8 cellular contexts compared by ENCODE assay signal in the genomic region with DNA sequence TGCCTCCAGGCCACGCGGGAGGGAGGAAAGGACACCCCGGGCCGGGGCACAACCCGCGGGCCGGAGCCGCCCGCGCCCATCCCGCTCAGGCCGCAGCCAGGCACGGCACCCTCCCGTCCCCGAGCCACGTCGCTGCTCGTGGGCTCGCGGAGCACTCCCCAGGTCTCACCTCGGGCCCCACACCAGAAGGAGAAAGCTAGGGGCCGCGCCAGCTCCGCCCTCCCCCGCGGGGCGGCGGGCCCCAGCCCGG. TPM values are rescaled to one million over a fixed set of nuclear protein-coding genes. Genes with fewer than 3 reads are reported as not detected.
DNase-seq lines count a peak whose midpoint lies in the region; ATAC-seq, FAIRE-seq and TF ChIP-seq lines count a peak whose summit lies in the region.

No MANE protein-coding gene starts in this region.

- intact Hi-C loops in activated CD4-positive, alpha-beta T cell treated with anti-CD3 and anti-CD28 coated beads, Interleukin-2, amount 10 ng/mL, durations not matched to agents 24 days and 14 days (cut with micrococcal nuclease): loop anchor here (1.0 to 10.0 kb wide), 10 partner anchors 41 to 690 kb away; a partner anchor contains a TSS
- intact Hi-C loops in activated T-helper 1 cell treated with anti-CD3 and anti-CD28 coated beads, Interleukin-12 subunit alpha, Interleukin-12 subunit beta, Interleukin-2, Interleukin-4 antibody, amounts not matched to agents 30 ng/mL and 10 ng/mL and 1 ng/mL, durations not matched to agents 14 hours and 24 hours and 36 hours (cut with micrococcal nuclease): loop anchor here (1.0 to 5.0 kb wide), 15 partner anchors 21 to 754 kb away; a partner anchor contains a TSS
- intact Hi-C loops in kidney (cut with DNase I): no loop called here

- H3K27ac Mint-ChIP-seq in activated CD4-positive, alpha-beta T cell treated with anti-CD3 and anti-CD28 coated beads, Interleukin-2, amount 10 ng/mL, durations not matched to agents 24 days and 14 days: peak overlapping the region; percentile 86
- H3K27ac Mint-ChIP-seq in activated T-helper 1 cell treated with anti-CD3 and anti-CD28 coated beads, Interleukin-12 subunit alpha, Interleukin-12 subunit beta, Interleukin-2, Interleukin-4 antibody, amounts not matched to agents 30 ng/mL and 10 ng/mL and 1 ng/mL, durations not matched to agents 14 hours and 24 hours and 36 hours: peak overlapping the region; percentile 82

- no peaks in the 10 kb centered on the region for H3K9me3 ChIP-seq in kidney (ENCODE audit: control insufficient read depth in 1 of 2, low read length in 2 of 2)
- no peaks in the 10 kb centered on the region for H3K9me3 ChIP-seq in thoracic aorta

- H3K36me3 ChIP-seq in kidney (ENCODE audit: control insufficient read depth in 1 of 2, insufficient read depth in 2 of 2, low read length in 2 of 2): no peaks in the 10 kb centered on the region
- H3K36me3 ChIP-seq in thoracic aorta: no peaks in the 10 kb centered on the region

- no peaks in the 10 kb centered on the region for H3K27me3 Mint-ChIP-seq in activated CD4-positive, alpha-beta T cell treated with anti-CD3 and anti-CD28 coated beads, Interleukin-2, amount 10 ng/mL, durations not matched to agents 24 days and 14 days
- H3K27me3 Mint-ChIP-seq in activated T-helper 1 cell treated with anti-CD3 and anti-CD28 coated beads, Interleukin-12 subunit alpha, Interleukin-12 subunit beta, Interleukin-2, Interleukin-4 antibody, amounts not matched to agents 30 ng/mL and 10 ng/mL and 1 ng/mL, durations not matched to agents 14 hours and 24 hours and 36 hours (ENCODE audit: insufficient read depth): peaks cover 2% of the 10 kb centered on the region

- peaks cover 52% of the 10 kb centered on the region for H3K4me1 Mint-ChIP-seq in activated CD4-positive, alpha-beta T cell treated with anti-CD3 and anti-CD28 coated beads, Interleukin-2, amount 10 ng/mL, durations not matched to agents 24 days and 14 days
- H3K4me1 Mint-ChIP-seq in activated T-helper 1 cell treated with anti-CD3 and anti-CD28 coated beads, Interleukin-12 subunit alpha, Interleukin-12 subunit beta, Interleukin-2, Interleukin-4 antibody, amounts not matched to agents 30 ng/mL and 10 ng/mL and 1 ng/mL, durations not matched to agents 14 hours and 24 hours and 36 hours (ENCODE audit: low read depth): peaks cover 74% of the 10 kb centered on the region

- no peaks in the 10 kb centered on the region for H3K9me3 Mint-ChIP-seq in activated CD4-positive, alpha-beta T cell treated with anti-CD3 and anti-CD28 coated beads, Interleukin-2, amount 10 ng/mL, durations not matched to agents 24 days and 14 days
- H3K9me3 Mint-ChIP-seq in activated T-helper 1 cell treated with anti-CD3 and anti-CD28 coated beads, Interleukin-12 subunit alpha, Interleukin-12 subunit beta, Interleukin-2, Interleukin-4 antibody, amounts not matched to agents 30 ng/mL and 10 ng/mL and 1 ng/mL, durations not matched to agents 14 hours and 24 hours and 36 hours: no peaks in the 10 kb centered on the region

- H3K4me1 ChIP-seq in kidney (ENCODE audit: control insufficient read depth in 1 of 2, insufficient read depth in 1 of 2, low read depth in 1 of 2, low read length in 2 of 2) (peaks cover 14 to 16% of the 10 kb centered on the region in 2 donors), thoracic aorta (ENCODE audit: control insufficient read depth in 1 of 2, low read depth in 2 of 2) (peaks cover 25 to 48% of the 10 kb centered on the region in 2 donors)

- no peaks in the 10 kb centered on the region for H3K27me3 ChIP-seq in thoracic aorta (replicated peaks; ENCODE audit: insufficient read depth)

- H3K27ac ChIP-seq in kidney (ENCODE audit: low read depth in 2 of 2, low read length in 2 of 2) (peak overlapping the region; percentile 99 to 100), thoracic aorta (peak overlapping the region; percentile 99)

- no peak for DNase-seq in activated CD4-positive, alpha-beta T cell treated with anti-CD3 and anti-CD28 coated beads, Interleukin-2, amount 10 ng/mL, durations not matched to agents 24 days and 14 days
- no peak for DNase-seq in activated CD4-positive, alpha-beta T cell treated with anti-CD3 and anti-CD28 coated beads, Interleukin-2, amount 50 U/mL, for 4 hours
- DNase-seq in activated T-helper 1 cell treated with anti-CD3 and anti-CD28 coated beads, Interleukin-12 subunit alpha, Interleukin-12 subunit beta, Interleukin-2, Interleukin-4 antibody, amounts not matched to agents 30 ng/mL and 10 ng/mL and 1 ng/mL, durations not matched to agents 14 hours and 24 hours and 36 hours (ENCODE audit: low spot score): no peak
- DNase-seq in kidney (no peak), thoracic aorta (ENCODE audit: low spot score) (no peak)

- TF ChIP-seq CTCF in kidney (IDR thresholded peaks at IDR 0.05; ENCODE audit: borderline replicate concordance, extremely low read depth, insufficient read depth) (peak; percentile 3), thoracic aorta (IDR thresholded peaks at IDR 0.05) (no peak)

- H3K4me3 ChIP-seq in kidney (ENCODE audit: low read length in 2 of 2): peak overlapping the region; percentile 82 to 96
- H3K4me3 ChIP-seq in thoracic aorta: peak overlapping the region; percentile 80

- H3K4me3 Mint-ChIP-seq in activated CD4-positive, alpha-beta T cell treated with anti-CD3 and anti-CD28 coated beads, Interleukin-2, amount 10 ng/mL, durations not matched to agents 24 days and 14 days: peak overlapping the region; percentile 100
- peak overlapping the region; percentile 100 for H3K4me3 Mint-ChIP-seq in activated T-helper 1 cell treated with anti-CD3 and anti-CD28 coated beads, Interleukin-12 subunit alpha, Interleukin-12 subunit beta, Interleukin-2, Interleukin-4 antibody, amounts not matched to agents 30 ng/mL and 10 ng/mL and 1 ng/mL, durations not matched to agents 14 hours and 24 hours and 36 hours

- peaks cover 35% of the 10 kb centered on the region for H3K36me3 Mint-ChIP-seq in activated CD4-positive, alpha-beta T cell treated with anti-CD3 and anti-CD28 coated beads, Interleukin-2, amount 10 ng/mL, durations not matched to agents 24 days and 14 days (ENCODE audit: low read depth)
- peaks cover 38% of the 10 kb centered on the region for H3K36me3 Mint-ChIP-seq in activated T-helper 1 cell treated with anti-CD3 and anti-CD28 coated beads, Interleukin-12 subunit alpha, Interleukin-12 subunit beta, Interleukin-2, Interleukin-4 antibody, amounts not matched to agents 30 ng/mL and 10 ng/mL and 1 ng/mL, durations not matched to agents 14 hours and 24 hours and 36 hours (ENCODE audit: low read depth)

- ATAC-seq in thoracic aorta (ENCODE audit: insufficient number of reproducible peaks, low FRiP score, low read depth) (no peak), HG02678 (IDR thresholded peaks at IDR 0.05; ENCODE audit: unreplicated experiment) (no peak), HG03159 (IDR thresholded peaks at IDR 0.05; ENCODE audit: unreplicated experiment) (no peak), HG02973 (IDR thresholded peaks at IDR 0.05; ENCODE audit: unreplicated experiment) (no peak)

- FAIRE-seq in kidney (lab: Jason Lieb, UNC): no peak

- peak overlapping the region; percentile 87 to 92 for H3K9ac ChIP-seq in kidney (ENCODE audit: low read length in 2 of 2)

RNA-seq across cellular contexts. Expression of a gene that starts 0.6 kb away (rescaled TPM):
- 266 and 270 TPM in 2 replicates for total RNA-seq in activated CD4-positive, alpha-beta T cell treated with anti-CD3 and anti-CD28 coated beads, Interleukin-2, amount 10 ng/mL, durations not matched to agents 24 days and 14 days
- total RNA-seq in activated T-helper 1 cell treated with anti-CD3 and anti-CD28 coated beads, Interleukin-12 subunit alpha, Interleukin-12 subunit beta, Interleukin-2, Interleukin-4 antibody, amounts not matched to agents 30 ng/mL and 10 ng/mL and 1 ng/mL, durations not matched to agents 14 hours and 24 hours and 36 hours: 270 and 273 TPM in 2 replicates
- total RNA-seq in kidney (356 TPM), thoracic aorta (100 to 1,000 TPM; 404 to 447 TPM)
- polyA plus RNA-seq in kidney (ENCODE audit: insufficient read depth, low read depth, low replicate concordance): 256 TPM

RNA-seq across cellular contexts. Expression of a gene that starts 0.9 kb away (rescaled TPM):
- total RNA-seq in activated CD4-positive, alpha-beta T cell treated with anti-CD3 and anti-CD28 coated beads, Interleukin-2, amount 10 ng/mL, durations not matched to agents 24 days and 14 days: 212 and 215 TPM in 2 replicates
- total RNA-seq in activated T-helper 1 cell treated with anti-CD3 and anti-CD28 coated beads, Interleukin-12 subunit alpha, Interleukin-12 subunit beta, Interleukin-2, Interleukin-4 antibody, amounts not matched to agents 30 ng/mL and 10 ng/mL and 1 ng/mL, durations not matched to agents 14 hours and 24 hours and 36 hours: 203 and 219 TPM in 2 replicates
- 435 TPM for total RNA-seq in kidney
- 187 TPM for polyA plus RNA-seq in kidney (ENCODE audit: insufficient read depth, low read depth, low replicate concordance)
- total RNA-seq in thoracic aorta: 100 to 1,000 TPM; 289 to 405 TPM

RNA-seq across cellular contexts. Expression of a gene that starts 41.2 kb away (rescaled TPM):
- 36.5 and 43.1 TPM in 2 replicates for total RNA-seq in activated CD4-positive, alpha-beta T cell treated with anti-CD3 and anti-CD28 coated beads, Interleukin-2, amount 10 ng/mL, durations not matched to agents 24 days and 14 days
- 36.6 and 40.9 TPM in 2 replicates for total RNA-seq in activated T-helper 1 cell treated with anti-CD3 and anti-CD28 coated beads, Interleukin-12 subunit alpha, Interleukin-12 subunit beta, Interleukin-2, Interleukin-4 antibody, amounts not matched to agents 30 ng/mL and 10 ng/mL and 1 ng/mL, durations not matched to agents 14 hours and 24 hours and 36 hours
- total RNA-seq in kidney: 50.5 TPM
- 20.3 TPM for polyA plus RNA-seq in kidney (ENCODE audit: insufficient read depth, low read depth, low replicate concordance)
- 10 to 100 TPM; 48.1 to 67.4 TPM for total RNA-seq in thoracic aorta
